Comparison of ENCODE assay signal across 21 cellular contexts in genomic region chr15:73357999-73358665, GRCh38. TPM values are rescaled to one million over a fixed set of nuclear protein-coding genes. Genes with fewer than 3 reads are reported as not detected.
DNase-seq lines count a peak whose midpoint lies in the region; ATAC-seq and TF ChIP-seq lines count a peak whose summit lies in the region.
"Had no signal": no experiment of that assay in that cellular context is flagged by ENCODE, and none has a peak within 500 bp of the region (broad histone marks: within the 10 kb centered on the region; RNA-seq: fewer than 3 reads in every experiment).

No MANE protein-coding gene starts in this region.

- DNase-seq in H7 (peak; percentile 33), NCI-H1417 treated with DMSO at 0.1 percent for 48 hours (lab: John Stamatoyannopoulos, UW) (peak; percentile 63), SW480 (ENCODE audit: low spot score) (peak; percentile 60), osteoblast (ENCODE audit: insufficient read length, low spot score, missing footprints) (peak; percentile 67), NCI-H1048 (lab: John Stamatoyannopoulos, UW) (no peak)
- no peak for DNase-seq in activated T-cell treated with anti-CD3 and anti-CD28 coated beads, Interleukin-2, amount 50 U/mL, for 4 hours
- DNase-seq in activated CD4-positive, alpha-beta T cell treated with anti-CD3 and anti-CD28 coated beads, Interleukin-2, amount 10 ng/mL, durations not matched to agents 7 days and 5 days = no peak
- DNase-seq: heart right ventricle, immature natural killer cell, NCI-H187, NCI-H510A treated with DMSO at 0.1 percent for 48 hours, nucleus accumbens, testis had no signal

- H3K36me3 Mint-ChIP-seq in activated T-cell treated with anti-CD3 and anti-CD28 coated beads, Interleukin-2, amount 50 U/mL, for 4 hours (ENCODE audit: insufficient read depth) = no peaks in the 10 kb centered on the region
- no peaks in the 10 kb centered on the region for H3K36me3 Mint-ChIP-seq in activated CD4-positive, alpha-beta T cell treated with anti-CD3 and anti-CD28 coated beads, Interleukin-2, amount 10 ng/mL, durations not matched to agents 7 days and 5 days (ENCODE audit: low read depth)
- H3K36me3 Mint-ChIP-seq: activated naive CD8-positive, alpha-beta T cell; CD8-positive, alpha-beta T cell; immature natural killer cell; stimulated activated effector memory CD8-positive, alpha-beta T cell treated with anti-CD3 and anti-CD28 coated beads, Interleukin-12 subunit alpha, Interleukin-12 subunit beta, amount 100 ng/mL, for 72 hours had no signal

- no peak overlapping the region for H3K27ac ChIP-seq in osteoblast (ENCODE audit: low read depth, low read length)
- H3K27ac ChIP-seq: coronary artery, heart right ventricle, right atrium auricular region, SJSA1, testis had no signal

- H3K4me2 ChIP-seq in osteoblast (ENCODE audit: insufficient read depth, low read length) = no peak overlapping the region

- no peaks in the 10 kb centered on the region for H3K9me3 ChIP-seq in osteoblast (ENCODE audit: low read depth, low read length)
- H3K9me3 ChIP-seq: heart right ventricle, right atrium auricular region, SJSA1, testis had no signal

- CTCF ChIA-PET in activated CD4-positive, alpha-beta T cell treated with anti-CD3 and anti-CD28 coated beads, Interleukin-2, amount 10 ng/mL, durations not matched to agents 7 days and 5 days (lab: Charles Lee) = no interaction called here

- no peak overlapping the region for H3K27ac Mint-ChIP-seq in activated CD4-positive, alpha-beta T cell treated with anti-CD3 and anti-CD28 coated beads, Interleukin-2, amount 10 ng/mL, durations not matched to agents 7 days and 5 days
- H3K27ac Mint-ChIP-seq: activated naive CD8-positive, alpha-beta T cell; activated T-helper 1 cell treated with anti-CD3 and anti-CD28 coated beads, Interleukin-12 subunit alpha, Interleukin-12 subunit beta, Interleukin-2, Interleukin-4 antibody, amounts not matched to agents 30 ng/mL and 10 ng/mL and 1 ng/mL, durations not matched to agents 14 hours and 24 hours and 36 hours; CD8-positive, alpha-beta T cell; immature natural killer cell; stimulated activated effector memory CD8-positive, alpha-beta T cell treated with anti-CD3 and anti-CD28 coated beads, Interleukin-12 subunit alpha, Interleukin-12 subunit beta, amount 100 ng/mL, for 72 hours had no signal

- no peaks in the 10 kb centered on the region for H3K4me1 Mint-ChIP-seq in activated T-cell treated with anti-CD3 and anti-CD28 coated beads, Interleukin-2, amount 50 U/mL, for 4 hours (ENCODE audit: low read depth)
- H3K4me1 Mint-ChIP-seq in activated CD4-positive, alpha-beta T cell treated with anti-CD3 and anti-CD28 coated beads, Interleukin-2, amount 10 ng/mL, durations not matched to agents 7 days and 5 days = no peaks in the 10 kb centered on the region
- H3K4me1 Mint-ChIP-seq: immature natural killer cell; stimulated activated effector memory CD8-positive, alpha-beta T cell treated with anti-CD3 and anti-CD28 coated beads, Interleukin-12 subunit alpha, Interleukin-12 subunit beta, amount 100 ng/mL, for 72 hours had no signal

- H2AFZ ChIP-seq in osteoblast (ENCODE audit: low read length) = no peak overlapping the region

- no peak for ATAC-seq in activated T-cell treated with anti-CD3 and anti-CD28 coated beads, Interleukin-2, amount 50 U/mL, for 4 hours
- ATAC-seq: CD8-positive, alpha-beta T cell; heart right ventricle; stimulated activated effector memory CD8-positive, alpha-beta T cell treated with anti-CD3 and anti-CD28 coated beads, Interleukin-12 subunit alpha, Interleukin-12 subunit beta, amount 100 ng/mL, for 72 hours had no signal

- H3K27me3 ChIP-seq in H7 (ENCODE audit: control insufficient read depth, insufficient read depth, low read length) (no peaks in the 10 kb centered on the region), osteoblast (ENCODE audit: insufficient read depth, low read length) (peaks cover 15% of the 10 kb centered on the region)
- H3K27me3 ChIP-seq: right atrium auricular region, testis had no signal

- no peak overlapping the region for H3K4me3 Mint-ChIP-seq in activated T-cell treated with anti-CD3 and anti-CD28 coated beads, Interleukin-2, amount 50 U/mL, for 4 hours
- no peak overlapping the region for H3K4me3 Mint-ChIP-seq in activated CD4-positive, alpha-beta T cell treated with anti-CD3 and anti-CD28 coated beads, Interleukin-2, amount 10 ng/mL, durations not matched to agents 7 days and 5 days
- H3K4me3 Mint-ChIP-seq: activated naive CD8-positive, alpha-beta T cell; activated T-helper 1 cell treated with anti-CD3 and anti-CD28 coated beads, Interleukin-12 subunit alpha, Interleukin-12 subunit beta, Interleukin-2, Interleukin-4 antibody, amounts not matched to agents 30 ng/mL and 10 ng/mL and 1 ng/mL, durations not matched to agents 14 hours and 24 hours and 36 hours; CD8-positive, alpha-beta T cell; immature natural killer cell; stimulated activated effector memory CD8-positive, alpha-beta T cell treated with anti-CD3 and anti-CD28 coated beads, Interleukin-12 subunit alpha, Interleukin-12 subunit beta, amount 100 ng/mL, for 72 hours had no signal

- H3K4me3 ChIP-seq in H7 (ENCODE audit: insufficient read depth, low read depth, low read length) = no peak overlapping the region
- H3K4me3 ChIP-seq in osteoblast (ENCODE audit: insufficient read depth, low read length) = no peak overlapping the region
- H3K4me3 ChIP-seq: coronary artery, heart right ventricle, lung, right atrium auricular region, SJSA1, testis had no signal

- H4K20me1 ChIP-seq in osteoblast (ENCODE audit: insufficient read depth, low read length) = no peaks in the 10 kb centered on the region

- no peaks in the 10 kb centered on the region for H3K9me3 Mint-ChIP-seq in activated T-cell treated with anti-CD3 and anti-CD28 coated beads, Interleukin-2, amount 50 U/mL, for 4 hours
- no peaks in the 10 kb centered on the region for H3K9me3 Mint-ChIP-seq in activated CD4-positive, alpha-beta T cell treated with anti-CD3 and anti-CD28 coated beads, Interleukin-2, amount 10 ng/mL, durations not matched to agents 7 days and 5 days
- H3K9me3 Mint-ChIP-seq: activated T-helper 1 cell treated with anti-CD3 and anti-CD28 coated beads, Interleukin-12 subunit alpha, Interleukin-12 subunit beta, Interleukin-2, Interleukin-4 antibody, amounts not matched to agents 30 ng/mL and 10 ng/mL and 1 ng/mL, durations not matched to agents 14 hours and 24 hours and 36 hours; CD8-positive, alpha-beta T cell; immature natural killer cell; stimulated activated effector memory CD8-positive, alpha-beta T cell treated with anti-CD3 and anti-CD28 coated beads, Interleukin-12 subunit alpha, Interleukin-12 subunit beta, amount 100 ng/mL, for 72 hours had no signal

- no peaks in the 10 kb centered on the region for H3K4me1 ChIP-seq in osteoblast (ENCODE audit: insufficient read depth, low read length)
- H3K4me1 ChIP-seq: SJSA1 had no signal

- peaks cover 11% of the 10 kb centered on the region for H3K27me3 Mint-ChIP-seq in activated T-cell treated with anti-CD3 and anti-CD28 coated beads, Interleukin-2, amount 50 U/mL, for 4 hours (ENCODE audit: low read depth)
- no peaks in the 10 kb centered on the region for H3K27me3 Mint-ChIP-seq in activated CD4-positive, alpha-beta T cell treated with anti-CD3 and anti-CD28 coated beads, Interleukin-2, amount 10 ng/mL, durations not matched to agents 7 days and 5 days

- H3K36me3 ChIP-seq in H7 (replicated peaks; ENCODE audit: control insufficient read depth, insufficient read depth, low read length) (no peaks in the 10 kb centered on the region), osteoblast (ENCODE audit: insufficient read depth, low read length) (no peaks in the 10 kb centered on the region)
- H3K36me3 ChIP-seq: heart right ventricle, right atrium auricular region, SJSA1 had no signal

- POLR2A ChIA-PET in activated CD4-positive, alpha-beta T cell treated with anti-CD3 and anti-CD28 coated beads, Interleukin-2, amount 10 ng/mL, durations not matched to agents 7 days and 5 days (lab: Charles Lee) = no interaction called here

- no peak for TF ChIP-seq CTCF in osteoblast (IDR thresholded peaks at IDR 0.05; ENCODE audit: extremely low read depth, low read depth, low read length)

- H3K79me2 ChIP-seq in osteoblast (ENCODE audit: insufficient read depth, low read length) = no peaks in the 10 kb centered on the region

RNA-seq across cellular contexts. Expression of gene HCN4, which starts 10.6 kb away (rescaled TPM):
- total RNA-seq in H7 (2014; rRNA removed; shearing (Covaris generic)) = 5.2 and 8.3 TPM in 2 replicates
- total RNA-seq in osteoblast = not detected in 2 replicates
- not detected for total RNA-seq in activated T-cell treated with anti-CD3 and anti-CD28 coated beads, Interleukin-2, amount 50 U/mL, for 4 hours
- total RNA-seq in activated CD4-positive, alpha-beta T cell treated with anti-CD3 and anti-CD28 coated beads, Interleukin-2, amount 10 ng/mL, durations not matched to agents 7 days and 5 days = not detected
- total RNA-seq: activated T-helper 1 cell treated with anti-CD3 and anti-CD28 coated beads, Interleukin-12 subunit alpha, Interleukin-12 subunit beta, Interleukin-2, Interleukin-4 antibody, amounts not matched to agents 30 ng/mL and 10 ng/mL and 1 ng/mL, durations not matched to agents 14 hours and 24 hours and 36 hours; CD8-positive, alpha-beta T cell; SJSA1 had no signal

Comparison
In these comparisons a context has a peak if more than half of its experiments do, and no peak if none do; other contexts are left out.
1. DNase-seq: peak in H7 (single experiment), NCI-H1417 treated with DMSO at 0.1 percent for 48 hours (single experiment), SW480 (single experiment) and osteoblast (single experiment); none in NCI-H1048 (single experiment), activated T-cell treated with anti-CD3 and anti-CD28 coated beads, Interleukin-2, amount 50 U/mL, for 4 hours (single experiment) and activated CD4-positive, alpha-beta T cell treated with anti-CD3 and anti-CD28 coated beads, Interleukin-2, amount 10 ng/mL, durations not matched to agents 7 days and 5 days (single experiment).